In the genomic region with DNA sequence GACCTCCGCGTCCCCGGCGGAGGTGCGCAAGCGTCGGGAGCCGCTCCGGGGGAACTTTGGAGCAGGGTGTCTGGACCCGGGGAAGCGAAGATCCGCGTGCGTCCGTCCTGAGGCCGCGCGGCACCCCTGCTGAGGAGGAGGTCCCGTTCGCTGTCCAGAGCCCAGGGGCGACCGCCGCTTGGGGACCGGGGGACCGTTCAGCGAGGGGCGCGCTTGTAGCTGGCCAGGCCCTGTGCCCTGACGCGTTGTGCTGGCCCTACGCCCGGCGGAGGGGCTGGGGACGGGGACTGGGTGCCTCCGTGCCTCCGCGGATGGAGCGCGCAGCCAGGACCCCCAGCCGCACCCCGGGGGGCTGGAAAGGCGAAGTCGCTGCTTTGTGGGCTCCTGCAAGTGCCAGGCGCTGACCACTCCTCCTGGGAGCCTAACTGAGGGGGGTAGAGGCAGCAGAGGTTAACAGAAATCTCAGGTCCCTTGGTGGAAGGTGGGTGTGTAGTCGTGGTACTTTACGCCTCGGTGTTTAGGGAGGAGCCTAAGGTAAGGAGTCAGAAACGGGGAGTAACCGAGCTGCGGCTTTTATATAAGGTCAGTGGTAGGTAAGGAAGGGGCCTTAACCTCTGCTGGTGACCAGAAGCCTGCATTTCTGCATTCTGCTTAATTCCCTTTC, we compare ENCODE assay signal across 8 cellular contexts. TPM values are rescaled to one million over a fixed set of nuclear protein-coding genes. Genes with fewer than 3 reads are reported as not detected.
A peak's percentile ranks its signal among the peaks of the same experiment; 100 is the strongest.
DNase-seq lines count a peak whose midpoint lies in the region; ATAC-seq and TF ChIP-seq lines count a peak whose summit lies in the region.

A gene (plus strand): TSS at position 605 of the 664 bp plus-strand sequence. CDS start 90,642 bp downstream, outside the sequence.

- no peak within 1 kb of the TSS for H2AFZ ChIP-seq in OCI-LY7 (ENCODE audit: low read length)

- no peaks in the 10 kb centered on the region for H3K9me3 ChIP-seq in OCI-LY7 (ENCODE audit: low read length)

- no peak within 1 kb of the TSS for H3K27ac ChIP-seq in OCI-LY7 (ENCODE audit: low read depth, low read length, poor library complexity, severe bottlenecking)

- H3K4me1 ChIP-seq in OCI-LY7 (ENCODE audit: insufficient read depth, low read length, poor library complexity, severe bottlenecking): no peaks in the 10 kb centered on the region

- peaks cover 4% of the 10 kb centered on the region for H3K9me3 Mint-ChIP-seq in activated CD8-positive, alpha-beta T cell treated with anti-CD3 and anti-CD28 coated beads for 36 hours
- no peaks in the 10 kb centered on the region for H3K9me3 Mint-ChIP-seq in activated CD8-positive, alpha-beta T cell treated with anti-CD3 and anti-CD28 coated beads, Interleukin-2, amount 10 ng/mL, durations not matched to agents 7 days and 5 days (ENCODE audit: insufficient read depth)
- H3K9me3 Mint-ChIP-seq in neural crest cell: no peaks in the 10 kb centered on the region

- CTCF ChIA-PET in activated CD8-positive, alpha-beta T cell treated with anti-CD3 and anti-CD28 coated beads for 36 hours (lab: Charles Lee): interaction anchor here (0.5 kb wide), 1 partner anchor 191 kb away, joined by 4 read pairs; no protein-coding TSS in a partner anchor
- CTCF ChIA-PET in activated CD8-positive, alpha-beta T cell treated with anti-CD3 and anti-CD28 coated beads, Interleukin-2, amount 10 ng/mL, durations not matched to agents 7 days and 5 days (lab: Charles Lee): no interaction called here
- CTCF ChIA-PET in OCI-LY7 (lab: Charles Lee; ENCODE audit: unreplicated experiment): no interaction called here

- H3K36me3 ChIP-seq in OCI-LY7 (ENCODE audit: insufficient read depth, low read length): no peaks in the 10 kb centered on the region

- intact Hi-C loops in activated CD8-positive, alpha-beta T cell treated with anti-CD3 and anti-CD28 coated beads for 36 hours (cut with micrococcal nuclease): no loop called here
- intact Hi-C loops in OCI-LY7 (cut with micrococcal nuclease; ENCODE audit: unreplicated experiment): no loop called here

- H3K36me3 Mint-ChIP-seq in activated CD8-positive, alpha-beta T cell treated with anti-CD3 and anti-CD28 coated beads for 36 hours (ENCODE audit: low read depth): peaks cover 1% of the 10 kb centered on the region
- H3K36me3 Mint-ChIP-seq in activated CD8-positive, alpha-beta T cell treated with anti-CD3 and anti-CD28 coated beads, Interleukin-2, amount 10 ng/mL, durations not matched to agents 7 days and 5 days (ENCODE audit: low read depth): no peaks in the 10 kb centered on the region
- H3K36me3 Mint-ChIP-seq in neural crest cell (ENCODE audit: low read depth): no peaks in the 10 kb centered on the region

- POLR2A ChIA-PET in activated CD8-positive, alpha-beta T cell treated with anti-CD3 and anti-CD28 coated beads for 36 hours (lab: Charles Lee): no interaction called here
- POLR2A ChIA-PET in activated CD8-positive, alpha-beta T cell treated with anti-CD3 and anti-CD28 coated beads, Interleukin-2, amount 10 ng/mL, durations not matched to agents 7 days and 5 days (lab: Charles Lee): interaction anchor here (0.6 kb wide), 1 partner anchor 509 kb away, joined by 3 read pairs; no protein-coding TSS in a partner anchor
- POLR2A ChIA-PET in OCI-LY7 (lab: Charles Lee): no interaction called here

- DNase-seq in activated CD8-positive, alpha-beta T cell treated with anti-CD3 and anti-CD28 coated beads for 36 hours: peak; percentile 41
- DNase-seq in activated CD8-positive, alpha-beta T cell treated with anti-CD3 and anti-CD28 coated beads, Interleukin-2, amount 10 ng/mL, durations not matched to agents 7 days and 5 days: no peak
- DNase-seq in SW480 (ENCODE audit: low spot score) (peak; percentile 82), fibroblast of pulmonary artery (ENCODE audit: low read depth) (peak; percentile 59), neural crest cell (ENCODE audit: low read depth, low spot score) (peak; percentile 10), OCI-LY7 (ENCODE audit: low spot score) (no peak), globus pallidus (ENCODE audit: low spot score) (no peak)

- H3K79me2 ChIP-seq in OCI-LY7 (ENCODE audit: insufficient read depth, low read depth, low read length): no peaks in the 10 kb centered on the region

- no TSS peak for BruUV-seq in OCI-LY7 (replicated peaks; lab: Mats Ljungman, UMichigan)

- no peaks in the 10 kb centered on the region for H4K20me1 ChIP-seq in OCI-LY7 (ENCODE audit: insufficient read depth, low read length)

- H3K4me3 Mint-ChIP-seq in activated CD8-positive, alpha-beta T cell treated with anti-CD3 and anti-CD28 coated beads for 36 hours: peak within 1 kb of the TSS; percentile 54
- no peak within 1 kb of the TSS for H3K4me3 Mint-ChIP-seq in activated CD8-positive, alpha-beta T cell treated with anti-CD3 and anti-CD28 coated beads, Interleukin-2, amount 10 ng/mL, durations not matched to agents 7 days and 5 days
- H3K4me3 Mint-ChIP-seq in neural crest cell: peak within 1 kb of the TSS; percentile 83

- no peak within 1 kb of the TSS for H3K4me2 ChIP-seq in OCI-LY7 (ENCODE audit: low read length)

- no peaks in the 10 kb centered on the region for H3K9me2 ChIP-seq in OCI-LY7 (ENCODE audit: insufficient read depth, low read length)

- H3K27me3 Mint-ChIP-seq in activated CD8-positive, alpha-beta T cell treated with anti-CD3 and anti-CD28 coated beads for 36 hours: peaks cover 54% of the 10 kb centered on the region
- peaks cover 50% of the 10 kb centered on the region for H3K27me3 Mint-ChIP-seq in activated CD8-positive, alpha-beta T cell treated with anti-CD3 and anti-CD28 coated beads, Interleukin-2, amount 10 ng/mL, durations not matched to agents 7 days and 5 days (ENCODE audit: low read depth)
- peaks cover 82% of the 10 kb centered on the region for H3K27me3 Mint-ChIP-seq in neural crest cell (ENCODE audit: low read depth)

- H3K4me1 Mint-ChIP-seq in activated CD8-positive, alpha-beta T cell treated with anti-CD3 and anti-CD28 coated beads for 36 hours (ENCODE audit: low read depth): peaks cover 11% of the 10 kb centered on the region
- peaks cover 5% of the 10 kb centered on the region for H3K4me1 Mint-ChIP-seq in activated CD8-positive, alpha-beta T cell treated with anti-CD3 and anti-CD28 coated beads, Interleukin-2, amount 10 ng/mL, durations not matched to agents 7 days and 5 days (ENCODE audit: low read depth)
- peaks cover 4% of the 10 kb centered on the region for H3K4me1 Mint-ChIP-seq in neural crest cell

- no peak within 1 kb of the TSS for H3K27ac Mint-ChIP-seq in activated CD8-positive, alpha-beta T cell treated with anti-CD3 and anti-CD28 coated beads for 36 hours
- H3K27ac Mint-ChIP-seq in activated CD8-positive, alpha-beta T cell treated with anti-CD3 and anti-CD28 coated beads, Interleukin-2, amount 10 ng/mL, durations not matched to agents 7 days and 5 days: no peak within 1 kb of the TSS
- H3K27ac Mint-ChIP-seq in neural crest cell (ENCODE audit: unreplicated experiment): no peak within 1 kb of the TSS

- H3K4me3 ChIP-seq in fibroblast of pulmonary artery (replicated peaks; ENCODE audit: low read depth, low read length): peak within 1 kb of the TSS; percentile 78
- H3K4me3 ChIP-seq in OCI-LY7 (ENCODE audit: low read depth, low read length, poor library complexity, severe bottlenecking): no peak within 1 kb of the TSS

- no peak for TF ChIP-seq CTCF in activated CD8-positive, alpha-beta T cell treated with anti-CD3 and anti-CD28 coated beads for 36 hours (IDR thresholded peaks at IDR 0.05)
- TF ChIP-seq CTCF in fibroblast of pulmonary artery (IDR thresholded peaks at IDR 0.05; ENCODE audit: low read length, missing control alignments) (no peak), neural crest cell (conservative IDR thresholded peaks at IDR 0.05) (no peak), OCI-LY7 (conservative IDR thresholded peaks at IDR 0.05; ENCODE audit: low read length) (no peak)

- ATAC-seq in activated CD8-positive, alpha-beta T cell treated with anti-CD3 and anti-CD28 coated beads for 36 hours: peak; percentile 79
- ATAC-seq in activated CD8-positive, alpha-beta T cell treated with anti-CD3 and anti-CD28 coated beads, Interleukin-2, amount 10 ng/mL, durations not matched to agents 7 days and 5 days: no peak
- no peak for ATAC-seq in HG02885 (IDR thresholded peaks at IDR 0.05; ENCODE audit: poor library complexity, unreplicated experiment)

RNA-seq across cellular contexts. Expression of the gene that starts here (rescaled TPM):
- under 1 TPM; 0.41 to 0.63 TPM for total RNA-seq in activated CD8-positive, alpha-beta T cell treated with anti-CD3 and anti-CD28 coated beads for 36 hours
- total RNA-seq in activated CD8-positive, alpha-beta T cell treated with anti-CD3 and anti-CD28 coated beads, Interleukin-2, amount 10 ng/mL, durations not matched to agents 7 days and 5 days: not detected
- total RNA-seq in neural crest cell: not detected in 2 replicates
- total RNA-seq in OCI-LY7 (2014; rRNA removed; shearing (Covaris generic)): not detected in 2 replicates
- total RNA-seq in OCI-LY7 (2022): not detected in 2 replicates

Comparison
In these comparisons a context has a peak if more than half of its experiments do, and no peak if none do; other contexts are left out.
1. Peak in DNase-seq and ATAC-seq in activated CD8-positive, alpha-beta T cell treated with anti-CD3 and anti-CD28 coated beads for 36 hours; RNA of the gene not detected or under 1 TPM.
2. Peak in DNase-seq in neural crest cell; RNA of the gene not detected or under 1 TPM.
3. DNase-seq: peak in SW480 (single experiment) and fibroblast of pulmonary artery (single experiment); none in activated CD8-positive, alpha-beta T cell treated with anti-CD3 and anti-CD28 coated beads, Interleukin-2, amount 10 ng/mL, durations not matched to agents 7 days and 5 days (single experiment), OCI-LY7 (single experiment) and globus pallidus (single experiment).